28 cellular contexts compared by ENCODE assay signal in genomic region chr16:79006762-79007161, GRCh38.
DNase-seq lines count a peak whose midpoint lies in the region; ATAC-seq lines count a peak whose summit lies in the region.
"Had no signal": no experiment of that assay in that cellular context is flagged by ENCODE, and none has a peak within 500 bp of the region (broad histone marks: within the 10 kb centered on the region; RNA-seq: fewer than 3 reads in every experiment).

No MANE protein-coding gene starts in this region.

- H3K27ac Mint-ChIP-seq in activated T-helper 17 cell treated with anti-CD3 and anti-CD28 coated beads, Interleukin-2, amount 50 U/mL, for 72 hours, result peak overlapping the region; percentile 93
- H3K27ac Mint-ChIP-seq: activated naive CD4-positive, alpha-beta T cell treated with anti-CD3 and anti-CD28 coated beads, Interleukin-2, amount 10 ng/mL, durations not matched to agents 7 days and 5 days; brain; type B pancreatic cell had no signal

- H3K4me1 Mint-ChIP-seq in activated T-helper 17 cell treated with anti-CD3 and anti-CD28 coated beads, Interleukin-2, amount 50 U/mL, for 72 hours, result peaks cover 23% of the 10 kb centered on the region
- H3K4me1 Mint-ChIP-seq: activated naive CD4-positive, alpha-beta T cell treated with anti-CD3 and anti-CD28 coated beads, Interleukin-2, amount 10 ng/mL, durations not matched to agents 7 days and 5 days had no signal

- H3K27me3 Mint-ChIP-seq in activated T-helper 17 cell treated with anti-CD3 and anti-CD28 coated beads, Interleukin-2, amount 50 U/mL, for 72 hours, result no peaks in the 10 kb centered on the region
- H3K27me3 Mint-ChIP-seq: activated naive CD4-positive, alpha-beta T cell treated with anti-CD3 and anti-CD28 coated beads, Interleukin-2, amount 10 ng/mL, durations not matched to agents 7 days and 5 days; CD4-positive, alpha-beta memory T cell; type B pancreatic cell had no signal

- peaks cover 4% of the 10 kb centered on the region for H3K9me3 Mint-ChIP-seq in activated T-helper 17 cell treated with anti-CD3 and anti-CD28 coated beads, Interleukin-2, amount 50 U/mL, for 72 hours
- H3K9me3 Mint-ChIP-seq: activated naive CD4-positive, alpha-beta T cell treated with anti-CD3 and anti-CD28 coated beads, Interleukin-2, amount 10 ng/mL, durations not matched to agents 7 days and 5 days; brain; CD4-positive, alpha-beta memory T cell had no signal

- peak overlapping the region; percentile 80 for H3K4me3 Mint-ChIP-seq in activated T-helper 17 cell treated with anti-CD3 and anti-CD28 coated beads, Interleukin-2, amount 50 U/mL, for 72 hours
- H3K4me3 Mint-ChIP-seq: activated naive CD4-positive, alpha-beta T cell treated with anti-CD3 and anti-CD28 coated beads, Interleukin-2, amount 10 ng/mL, durations not matched to agents 7 days and 5 days; brain; type B pancreatic cell had no signal

- peaks cover 21% of the 10 kb centered on the region for H3K36me3 Mint-ChIP-seq in activated T-helper 17 cell treated with anti-CD3 and anti-CD28 coated beads, Interleukin-2, amount 50 U/mL, for 72 hours (ENCODE audit: low read depth)
- H3K36me3 Mint-ChIP-seq: brain; CD4-positive, alpha-beta memory T cell; type B pancreatic cell had no signal

- peak; percentile 8 for ATAC-seq in activated T-helper 17 cell treated with anti-CD3 and anti-CD28 coated beads, Interleukin-2, amount 50 U/mL, for 72 hours (replicated peaks)
- ATAC-seq: heart right ventricle, HepG2, left ventricle myocardium superior, Panc1, SK-N-SH treated with all-trans-retinoic acid at 6 μM for 48 hours had no signal

- DNase-seq in activated CD4-positive, alpha-beta T cell treated with anti-CD3 and anti-CD28 coated beads for 48 hours, result peak; percentile 30
- no peak for DNase-seq in activated CD4-positive, alpha-beta T cell treated with anti-CD3 and anti-CD28 coated beads, Interleukin-2, amount 50 U/mL, for 1 hour
- DNase-seq in CD1c-positive myeloid dendritic cell (ENCODE audit: extremely low spot score), result peak; percentile 90
- peak; percentile 25 for DNase-seq in MV-4-11 (lab: John Stamatoyannopoulos, UW)
- no peak for DNase-seq in DMS79 treated with DMSO at 0.1 percent for 48 hours (lab: John Stamatoyannopoulos, UW)
- DNase-seq in stimulated activated CD8-positive, alpha-beta memory T cell treated with anti-CD3 and anti-CD28 coated beads, Interleukin-4, amount 100 ng/mL, for 48 hours, result no peak
- DNase-seq in OCI-M1 (lab: John Stamatoyannopoulos, UW), result no peak
- DNase-seq: activated CD4-positive, alpha-beta T cell treated with anti-CD3 and anti-CD28 coated beads for 1 hour; activated naive CD4-positive, alpha-beta T cell treated with anti-CD3 and anti-CD28 coated beads, Interleukin-2, amount 10 ng/mL, durations not matched to agents 7 days and 5 days; CD4-positive, alpha-beta memory T cell; cerebellar nuclear complex; dorsolateral prefrontal cortex; foreskin melanocyte; HCEC 1CT; heart right ventricle; Karpas-422; left ventricle myocardium superior; NCI-H1092 treated with DMSO at 0.1 percent for 48 hours; NCI-H1694 treated with DMSO at 0.1 percent for 48 hours; NCI-H2171; Right ventricle myocardium superior; substantia nigra had no signal

Comparison
In these comparisons a context has a peak if more than half of its experiments do, and no peak if none do; other contexts are left out.
1. DNase-seq: peak in activated CD4-positive, alpha-beta T cell treated with anti-CD3 and anti-CD28 coated beads for 48 hours (single experiment), CD1c-positive myeloid dendritic cell (single experiment) and MV-4-11 (single experiment); none in activated CD4-positive, alpha-beta T cell treated with anti-CD3 and anti-CD28 coated beads, Interleukin-2, amount 50 U/mL, for 1 hour (single experiment), DMS79 treated with DMSO at 0.1 percent for 48 hours (single experiment), stimulated activated CD8-positive, alpha-beta memory T cell treated with anti-CD3 and anti-CD28 coated beads, Interleukin-4, amount 100 ng/mL, for 48 hours (single experiment) and OCI-M1 (single experiment).